In the genomic region with DNA sequence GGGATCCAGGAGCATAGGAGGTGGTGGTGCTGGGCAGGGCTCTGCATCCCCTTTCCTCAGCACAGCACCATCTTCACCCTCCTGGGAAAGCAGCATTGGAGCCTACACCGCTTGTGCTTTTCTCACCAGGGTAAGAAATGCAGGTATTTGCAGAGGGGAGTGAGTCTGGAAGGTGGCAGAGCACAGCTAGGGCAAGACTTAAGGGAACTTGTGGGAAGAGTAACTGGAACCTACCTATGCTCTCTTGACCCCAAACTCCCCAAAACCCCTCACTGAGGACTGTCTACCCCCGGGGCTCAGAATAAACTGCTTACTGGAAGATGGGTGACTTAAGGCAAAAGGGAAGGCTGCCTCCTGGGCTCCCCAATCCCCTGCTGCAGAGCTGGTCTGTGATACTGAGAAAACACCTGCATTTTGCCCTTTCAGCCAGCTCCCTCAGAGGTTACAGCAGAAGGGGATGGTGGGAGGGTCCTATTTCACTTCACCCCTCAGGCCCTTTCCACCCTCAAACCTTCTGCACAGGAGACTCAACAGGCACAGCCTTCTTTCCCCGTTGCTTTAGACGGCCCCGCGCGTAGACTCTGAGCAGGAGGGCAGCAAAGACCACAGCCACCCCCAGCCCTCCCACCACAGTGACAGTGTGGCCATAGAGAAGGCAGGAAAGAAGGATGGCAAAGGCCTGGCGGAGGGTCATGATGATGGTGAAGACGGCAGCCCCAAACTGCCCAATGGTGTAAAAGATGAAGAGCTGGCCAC, we compare ENCODE assay signal across 3 cellular contexts.
A peak's percentile ranks its signal among the peaks of the same experiment; 100 is the strongest.
TF ChIP-seq lines count a peak whose summit lies in the region.

No MANE protein-coding gene starts in this region.

TF ChIP-seq in SK-N-SH, 30 proteins besides CTCF, POLR2A, EP300 and RAD21:
- TF ChIP-seq ELF1 (IDR thresholded peaks at IDR 0.05) (peak; percentile 27; the same call in 1 of the 2 replicates), IRF3 (IDR thresholded peaks at IDR 0.05; ENCODE audit: low read depth, low read length) (no peak), GATA2 (CRISPR knock-in tag; IDR thresholded peaks at IDR 0.05) (no peak), USF1 (IDR thresholded peaks at IDR 0.05; ENCODE audit: borderline replicate concordance, low read depth) (no peak), PBX3 (IDR thresholded peaks at IDR 0.05) (no peak), NRF1 (IDR thresholded peaks at IDR 0.05; ENCODE audit: low read depth, low read length) (no peak), JUND (IDR thresholded peaks at IDR 0.05) (no peak; the same call in none of the 2 replicates)
- TF ChIP-seq, protein P1, sequence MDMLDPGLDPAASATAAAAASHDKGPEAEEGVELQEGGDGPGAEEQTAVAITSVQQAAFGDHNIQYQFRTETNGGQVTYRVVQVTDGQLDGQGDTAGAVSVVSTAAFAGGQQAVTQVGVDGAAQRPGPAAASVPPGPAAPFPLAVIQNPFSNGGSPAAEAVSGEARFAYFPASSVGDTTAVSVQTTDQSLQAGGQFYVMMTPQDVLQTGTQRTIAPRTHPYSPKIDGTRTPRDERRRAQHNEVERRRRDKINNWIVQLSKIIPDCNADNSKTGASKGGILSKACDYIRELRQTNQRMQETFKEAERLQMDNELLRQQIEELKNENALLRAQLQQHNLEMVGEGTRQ (IDR thresholded peaks at IDR 0.05; ENCODE audit: borderline replicate concordance, low read depth, low read length): no peak

TF ChIP-seq in SK-N-SH treated with all-trans-retinoic acid at 6 μM for 48 hours, 23 proteins besides CTCF, POLR2A, EP300 and RAD21 (continues in another document):
- TF ChIP-seq ISL1 (CRISPR knock-in tag; IDR thresholded peaks at IDR 0.05) (no peak), BACH2 (CRISPR knock-in tag; IDR thresholded peaks at IDR 0.05; ENCODE audit: borderline replicate concordance) (no peak), RARB (CRISPR knock-in tag; IDR thresholded peaks at IDR 0.05) (no peak), PPARA (CRISPR knock-in tag; IDR thresholded peaks at IDR 0.05; ENCODE audit: borderline replicate concordance) (no peak), ESRRG (CRISPR knock-in tag; IDR thresholded peaks at IDR 0.05) (no peak), ZFP3 (CRISPR knock-in tag; IDR thresholded peaks at IDR 0.05) (no peak), TSHZ2 (CRISPR knock-in tag; IDR thresholded peaks at IDR 0.05) (no peak), ZFP30 (CRISPR knock-in tag; IDR thresholded peaks at IDR 0.05) (no peak), ZNF565 (CRISPR knock-in tag; conservative IDR thresholded peaks at IDR 0.05; ENCODE audit: low read depth) (no peak), ZC3H10 (CRISPR knock-in tag; IDR thresholded peaks at IDR 0.05) (no peak), ZNF8 (CRISPR knock-in tag; IDR thresholded peaks at IDR 0.05) (no peak), GLIS3 (CRISPR knock-in tag; IDR thresholded peaks at IDR 0.05) (no peak)
- TF ChIP-seq, protein P2, sequence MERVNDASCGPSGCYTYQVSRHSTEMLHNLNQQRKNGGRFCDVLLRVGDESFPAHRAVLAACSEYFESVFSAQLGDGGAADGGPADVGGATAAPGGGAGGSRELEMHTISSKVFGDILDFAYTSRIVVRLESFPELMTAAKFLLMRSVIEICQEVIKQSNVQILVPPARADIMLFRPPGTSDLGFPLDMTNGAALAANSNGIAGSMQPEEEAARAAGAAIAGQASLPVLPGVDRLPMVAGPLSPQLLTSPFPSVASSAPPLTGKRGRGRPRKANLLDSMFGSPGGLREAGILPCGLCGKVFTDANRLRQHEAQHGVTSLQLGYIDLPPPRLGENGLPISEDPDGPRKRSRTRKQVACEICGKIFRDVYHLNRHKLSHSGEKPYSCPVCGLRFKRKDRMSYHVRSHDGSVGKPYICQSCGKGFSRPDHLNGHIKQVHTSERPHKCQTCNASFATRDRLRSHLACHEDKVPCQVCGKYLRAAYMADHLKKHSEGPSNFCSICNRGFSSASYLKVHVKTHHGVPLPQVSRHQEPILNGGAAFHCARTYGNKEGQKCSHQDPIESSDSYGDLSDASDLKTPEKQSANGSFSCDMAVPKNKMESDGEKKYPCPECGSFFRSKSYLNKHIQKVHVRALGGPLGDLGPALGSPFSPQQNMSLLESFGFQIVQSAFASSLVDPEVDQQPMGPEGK (CRISPR knock-in tag; IDR thresholded peaks at IDR 0.05; ENCODE audit: borderline replicate concordance): no peak
- TF ChIP-seq, protein P3, sequence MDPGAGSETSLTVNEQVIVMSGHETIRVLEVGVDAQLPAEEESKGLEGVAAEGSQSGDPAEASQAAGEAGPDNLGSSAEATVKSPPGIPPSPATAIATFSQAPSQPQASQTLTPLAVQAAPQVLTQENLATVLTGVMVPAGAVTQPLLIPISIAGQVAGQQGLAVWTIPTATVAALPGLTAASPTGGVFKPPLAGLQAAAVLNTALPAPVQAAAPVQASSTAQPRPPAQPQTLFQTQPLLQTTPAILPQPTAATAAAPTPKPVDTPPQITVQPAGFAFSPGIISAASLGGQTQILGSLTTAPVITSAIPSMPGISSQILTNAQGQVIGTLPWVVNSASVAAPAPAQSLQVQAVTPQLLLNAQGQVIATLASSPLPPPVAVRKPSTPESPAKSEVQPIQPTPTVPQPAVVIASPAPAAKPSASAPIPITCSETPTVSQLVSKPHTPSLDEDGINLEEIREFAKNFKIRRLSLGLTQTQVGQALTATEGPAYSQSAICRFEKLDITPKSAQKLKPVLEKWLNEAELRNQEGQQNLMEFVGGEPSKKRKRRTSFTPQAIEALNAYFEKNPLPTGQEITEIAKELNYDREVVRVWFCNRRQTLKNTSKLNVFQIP (CRISPR knock-in tag; IDR thresholded peaks at IDR 0.05; ENCODE audit: borderline replicate concordance, low read depth): no peak
- TF ChIP-seq, protein P4, sequence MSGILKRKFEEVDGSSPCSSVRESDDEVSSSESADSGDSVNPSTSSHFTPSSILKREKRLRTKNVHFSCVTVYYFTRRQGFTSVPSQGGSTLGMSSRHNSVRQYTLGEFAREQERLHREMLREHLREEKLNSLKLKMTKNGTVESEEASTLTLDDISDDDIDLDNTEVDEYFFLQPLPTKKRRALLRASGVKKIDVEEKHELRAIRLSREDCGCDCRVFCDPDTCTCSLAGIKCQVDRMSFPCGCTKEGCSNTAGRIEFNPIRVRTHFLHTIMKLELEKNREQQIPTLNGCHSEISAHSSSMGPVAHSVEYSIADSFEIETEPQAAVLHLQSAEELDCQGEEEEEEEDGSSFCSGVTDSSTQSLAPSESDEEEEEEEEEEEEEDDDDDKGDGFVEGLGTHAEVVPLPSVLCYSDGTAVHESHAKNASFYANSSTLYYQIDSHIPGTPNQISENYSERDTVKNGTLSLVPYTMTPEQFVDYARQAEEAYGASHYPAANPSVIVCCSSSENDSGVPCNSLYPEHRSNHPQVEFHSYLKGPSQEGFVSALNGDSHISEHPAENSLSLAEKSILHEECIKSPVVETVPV (CRISPR knock-in tag; IDR thresholded peaks at IDR 0.05): no peak; the same call in 1 of the 2 replicates

TF ChIP-seq in K562, 482 proteins besides CTCF, POLR2A, EP300 and RAD21 (continues in another document):
- TF ChIP-seq MBD2 (IDR thresholded peaks at IDR 0.05; ENCODE audit: borderline replicate concordance, low read depth) (peak; percentile 19; the same call in 1 of the 2 replicates), ZNF696 (CRISPR knock-in tag; conservative IDR thresholded peaks at IDR 0.05) (no peak), JUN (IDR thresholded peaks at IDR 0.05; ENCODE audit: borderline replicate concordance, low read depth, low read length) (no peak), JUN (CRISPR knock-in tag; IDR thresholded peaks at IDR 0.05; ENCODE audit: borderline replicate concordance) (no peak), RNF2 (IDR thresholded peaks at IDR 0.05) (no peak), PHTF2 (CRISPR knock-in tag; IDR thresholded peaks at IDR 0.05) (peak; percentile 84), AFF1 (IDR thresholded peaks at IDR 0.05; ENCODE audit: low read depth in 1 of 2, partially characterized antibody in 2 of 2) (no peak), NONO (IDR thresholded peaks at IDR 0.05; ENCODE audit: low read depth in 2 of 2, low read length in 1 of 2) (peak in 1 of 2 experiments; percentile 54; a peak in 1 of 4 replicates), ZNF384 (IDR thresholded peaks at IDR 0.05; ENCODE audit: low read depth, low read length) (no peak), BACH1 (tag; IDR thresholded peaks at IDR 0.05) (no peak), TRIM24 (IDR thresholded peaks at IDR 0.05) (no peak), SIRT6 (IDR thresholded peaks at IDR 0.05; ENCODE audit: low read depth, low read length) (no peak), ZBTB7A (IDR thresholded peaks at IDR 0.05; ENCODE audit: borderline replicate concordance, control insufficient read depth, low read depth, low read length) (peak; percentile 48; the same call in 1 of the 2 replicates), ELF1 (tag; IDR thresholded peaks at IDR 0.05) (no peak), TAF15 (IDR thresholded peaks at IDR 0.05; ENCODE audit: low read depth, low read length) (no peak), PCBP2 (IDR thresholded peaks at IDR 0.05; ENCODE audit: low read depth, low read length, poor library complexity, severe bottlenecking) (no peak), RCOR1 (IDR thresholded peaks at IDR 0.05; ENCODE audit: borderline replicate concordance in 1 of 2, low read depth in 2 of 2, low read length in 2 of 2) (no peak), ZHX1 (conservative IDR thresholded peaks at IDR 0.05; ENCODE audit: low read length) (no peak), NR3C1 (CRISPR knock-in tag; IDR thresholded peaks at IDR 0.05) (0 out of 2 replicates have a peak, but pooled peaks have one; percentile 44), STAT5A (IDR thresholded peaks at IDR 0.05; ENCODE audit: borderline replicate concordance, low read length) (peak; percentile 3; the same call in 1 of the 2 replicates), ZKSCAN1 (IDR thresholded peaks at IDR 0.05; ENCODE audit: low read depth, low read length) (no peak), ZNF780A (CRISPR knock-in tag; IDR thresholded peaks at IDR 0.05) (no peak)
- TF ChIP-seq, protein P5, sequence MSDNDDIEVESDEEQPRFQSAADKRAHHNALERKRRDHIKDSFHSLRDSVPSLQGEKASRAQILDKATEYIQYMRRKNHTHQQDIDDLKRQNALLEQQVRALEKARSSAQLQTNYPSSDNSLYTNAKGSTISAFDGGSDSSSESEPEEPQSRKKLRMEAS (CRISPR knock-in tag; IDR thresholded peaks at IDR 0.05): no peak
- TF ChIP-seq, protein P6, sequence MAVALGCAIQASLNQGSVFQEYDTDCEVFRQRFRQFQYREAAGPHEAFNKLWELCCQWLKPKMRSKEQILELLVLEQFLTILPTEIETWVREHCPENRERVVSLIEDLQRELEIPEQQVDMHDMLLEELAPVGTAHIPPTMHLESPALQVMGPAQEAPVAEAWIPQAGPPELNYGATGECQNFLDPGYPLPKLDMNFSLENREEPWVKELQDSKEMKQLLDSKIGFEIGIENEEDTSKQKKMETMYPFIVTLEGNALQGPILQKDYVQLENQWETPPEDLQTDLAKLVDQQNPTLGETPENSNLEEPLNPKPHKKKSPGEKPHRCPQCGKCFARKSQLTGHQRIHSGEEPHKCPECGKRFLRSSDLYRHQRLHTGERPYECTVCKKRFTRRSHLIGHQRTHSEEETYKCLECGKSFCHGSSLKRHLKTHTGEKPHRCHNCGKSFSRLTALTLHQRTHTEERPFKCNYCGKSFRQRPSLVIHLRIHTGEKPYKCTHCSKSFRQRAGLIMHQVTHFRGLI (CRISPR knock-in tag; IDR thresholded peaks at IDR 0.05): no peak
- TF ChIP-seq, protein P7, sequence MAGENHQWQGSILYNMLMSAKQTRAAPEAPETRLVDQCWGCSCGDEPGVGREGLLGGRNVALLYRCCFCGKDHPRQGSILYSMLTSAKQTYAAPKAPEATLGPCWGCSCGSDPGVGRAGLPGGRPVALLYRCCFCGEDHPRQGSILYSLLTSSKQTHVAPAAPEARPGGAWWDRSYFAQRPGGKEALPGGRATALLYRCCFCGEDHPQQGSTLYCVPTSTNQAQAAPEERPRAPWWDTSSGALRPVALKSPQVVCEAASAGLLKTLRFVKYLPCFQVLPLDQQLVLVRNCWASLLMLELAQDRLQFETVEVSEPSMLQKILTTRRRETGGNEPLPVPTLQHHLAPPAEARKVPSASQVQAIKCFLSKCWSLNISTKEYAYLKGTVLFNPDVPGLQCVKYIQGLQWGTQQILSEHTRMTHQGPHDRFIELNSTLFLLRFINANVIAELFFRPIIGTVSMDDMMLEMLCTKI (IDR thresholded peaks at IDR 0.05; ENCODE audit: partially characterized antibody): no peak
